Comparison of ENCODE assay signal across 8 cellular contexts in the genomic region with DNA sequence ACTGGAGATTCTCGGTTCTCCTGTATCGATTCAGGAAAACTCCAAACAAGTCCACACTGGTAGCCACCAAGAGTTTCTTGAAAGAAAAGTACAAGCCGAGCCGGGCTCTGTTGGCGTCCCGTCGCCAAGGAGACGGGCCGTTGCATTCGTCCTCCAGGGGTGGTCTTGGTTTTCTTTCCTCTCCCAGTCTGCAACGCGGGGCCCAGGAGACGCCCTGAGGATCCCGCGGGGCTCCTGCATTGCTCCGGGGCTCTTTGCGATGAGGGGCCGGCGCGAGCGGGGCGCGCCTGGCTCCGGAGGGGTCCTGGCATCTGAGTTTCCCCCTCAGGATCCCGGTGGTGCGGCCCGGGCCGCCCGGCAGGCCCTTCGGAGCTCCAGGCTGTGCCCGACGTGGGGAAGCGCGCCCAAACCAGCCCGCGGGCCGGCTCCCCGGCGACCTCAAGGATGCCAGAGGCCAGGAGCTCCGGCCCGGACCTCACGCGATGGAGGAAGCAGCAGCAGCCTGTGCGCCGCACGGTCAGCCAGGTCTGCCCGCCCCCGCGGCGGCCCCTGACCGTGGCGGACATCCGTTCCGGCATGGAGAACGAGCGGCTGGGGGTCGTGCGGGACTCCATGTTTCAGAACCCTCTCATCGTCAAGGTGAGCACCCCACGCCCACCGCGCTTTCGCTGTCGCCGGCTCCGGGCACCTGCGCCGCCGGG. TPM values are rescaled to one million over a fixed set of nuclear protein-coding genes. Genes with fewer than 3 reads are reported as not detected.
DNase-seq lines count a peak whose midpoint lies in the region; ATAC-seq and TF ChIP-seq lines count a peak whose summit lies in the region.

A gene (plus strand): TSS at position 384 of the 701 bp plus-strand sequence. CDS start 61 bp downstream, at position 445.

- H3K4me1 Mint-ChIP-seq in osteocyte (ENCODE audit: unreplicated experiment): peaks cover 25% of the 10 kb centered on the region

- no peak within 1 kb of the TSS for H3K27ac Mint-ChIP-seq in osteocyte (ENCODE audit: unreplicated experiment)

- TF ChIP-seq CTCF in osteocyte (IDR thresholded peaks at IDR 0.05): no peak

- H3K4me3 Mint-ChIP-seq in osteocyte (ENCODE audit: unreplicated experiment): peak within 1 kb of the TSS; percentile 69

- DNase-seq in NCI-H82 (lab: John Stamatoyannopoulos, UW) (peak; percentile 41), NCI-H82 treated with DMSO at 0.1 percent for 48 hours (lab: John Stamatoyannopoulos, UW; ENCODE audit: unreplicated experiment) (no peak), NCI-H748 treated with DMSO at 0.1 percent for 48 hours (lab: John Stamatoyannopoulos, UW) (peak; percentile 22), germinal center (ENCODE audit: low spot score) (peak; percentile 72), osteocyte (ENCODE audit: extremely low spot score, unreplicated experiment) (peak; percentile 86), occipital lobe (lab: John Stamatoyannopoulos, UW) (no peak)
- peak; percentile 37 for DNase-seq in activated naive CD4-positive, alpha-beta T cell treated with Interleukin-2 at 50 U/mL for 16 hours

- peaks cover 37% of the 10 kb centered on the region for H3K27me3 Mint-ChIP-seq in osteocyte (ENCODE audit: unreplicated experiment)

- ATAC-seq in GM19324 (IDR thresholded peaks at IDR 0.05; ENCODE audit: low FRiP score, unreplicated experiment): no peak

- H3K36me3 Mint-ChIP-seq in osteocyte (ENCODE audit: unreplicated experiment): no peaks in the 10 kb centered on the region

- H3K9me3 Mint-ChIP-seq in osteocyte (ENCODE audit: unreplicated experiment): no peaks in the 10 kb centered on the region

RNA-seq across cellular contexts. Expression of the gene that starts here (rescaled TPM):
- total RNA-seq in osteocyte (0.48 and 0.68 TPM in 2 replicates), occipital lobe (not detected)

Comparison
In these comparisons a context has a peak if more than half of its experiments do, and no peak if none do; other contexts are left out.
1. DNase-seq: peak in NCI-H82 (single experiment), NCI-H748 treated with DMSO at 0.1 percent for 48 hours (single experiment), activated naive CD4-positive, alpha-beta T cell treated with Interleukin-2 at 50 U/mL for 16 hours (single experiment) and germinal center (single experiment); none in NCI-H82 treated with DMSO at 0.1 percent for 48 hours (single experiment) and occipital lobe (single experiment).
2. Peak in DNase-seq in osteocyte; RNA of the gene not detected or under 1 TPM.